8 cellular contexts compared by ENCODE assay signal in the genomic region with DNA sequence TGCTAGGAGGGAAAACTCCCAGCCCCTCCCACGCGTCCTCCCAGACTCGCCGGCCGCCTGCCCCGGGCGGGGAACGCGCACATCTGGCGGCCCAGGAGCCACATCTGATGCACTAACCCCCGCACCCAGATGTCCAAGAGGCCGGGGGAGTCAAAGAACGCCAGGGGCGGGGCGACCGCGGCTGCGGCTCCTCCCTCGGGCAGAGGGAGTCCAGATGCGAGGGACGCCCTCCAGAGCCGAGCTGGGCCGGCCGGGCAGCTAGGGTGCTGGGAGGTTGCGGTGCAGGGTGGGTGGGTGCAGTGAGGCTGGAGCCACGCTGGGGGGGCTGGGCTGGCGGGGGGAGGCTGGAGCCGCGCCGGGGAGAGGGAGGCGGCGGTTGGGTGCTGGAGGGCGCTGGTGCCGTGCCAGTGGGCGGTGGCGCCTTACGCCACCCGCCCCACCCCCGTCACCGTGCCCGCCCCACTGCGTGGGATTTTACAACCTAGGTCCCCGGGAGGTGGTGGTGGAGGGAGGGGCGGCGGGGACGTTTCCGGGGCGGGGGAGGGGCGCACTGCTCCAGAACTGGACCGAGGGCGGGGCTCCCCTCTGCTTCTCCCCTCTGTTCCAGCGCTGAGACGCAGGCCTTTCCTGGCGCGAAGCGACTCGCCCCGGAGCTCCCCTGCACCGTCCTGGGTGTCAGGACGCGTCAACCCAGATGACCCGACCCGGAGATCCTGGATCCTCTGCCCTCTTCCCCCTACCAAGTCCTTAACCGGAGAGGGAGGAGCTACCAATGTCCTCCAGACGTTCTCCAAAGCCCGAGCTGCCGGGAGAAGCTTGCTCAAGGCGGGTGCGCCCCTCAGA.
DNase-seq lines count a peak whose midpoint lies in the region; ATAC-seq and TF ChIP-seq lines count a peak whose summit lies in the region.

No MANE protein-coding gene starts in this region.

- H3K4me3 ChIP-seq in HUES48 (ENCODE audit: low read depth, low read length) (peak overlapping the region; percentile 80), esophagus muscularis mucosa (peak overlapping the region; percentile 63 to 76 (median 69))

- peak overlapping the region; percentile 92 for H3K4me3 Mint-ChIP-seq in activated T-cell treated with anti-CD3 and anti-CD28 coated beads, Interleukin-2, amount 50 U/mL, for 4 hours

- 0% methylated on average over 24 of the region's 69 CpGs for WGBS in esophagus muscularis mucosa

- TF ChIP-seq CTCF in esophagus muscularis mucosa (IDR thresholded peaks at IDR 0.05), result no peak

- no peak for TF ChIP-seq EP300 in esophagus muscularis mucosa (IDR thresholded peaks at IDR 0.05)

- DNase-seq in DMS 273 treated with DMSO at 0.1 percent for 48 hours (lab: John Stamatoyannopoulos, UW) (peak; percentile 69), OCI-M1 (lab: John Stamatoyannopoulos, UW) (peak; percentile 98), esophagus muscularis mucosa (ENCODE audit: extremely low spot score) (peak; percentile 96), myocyte (ENCODE audit: low read depth) (peak; percentile 88)
- DNase-seq in activated T-cell treated with anti-CD3 and anti-CD28 coated beads, Interleukin-2, amount 50 U/mL, for 4 hours, result peak; percentile 78
- DNase-seq in stimulated activated CD8-positive, alpha-beta memory T cell treated with anti-CD3 and anti-CD28 coated beads, Interleukin-7, amount 100 ng/mL, for 24 hours (ENCODE audit: low read depth), result peak; percentile 50

- H3K27ac ChIP-seq in HUES48 (ENCODE audit: low read depth, low read length), result peak overlapping the region; percentile 100
- H3K27ac ChIP-seq in esophagus muscularis mucosa (replicated peaks in 1 of 4), result peak overlapping the region; percentile 95 to 99 (median 96)

- H3K9me3 ChIP-seq in HUES48 (ENCODE audit: control insufficient read depth, insufficient read depth, low read length), result no peaks in the 10 kb centered on the region
- no peaks in the 10 kb centered on the region for H3K9me3 ChIP-seq in esophagus muscularis mucosa

- no peaks in the 10 kb centered on the region for H3K9me3 Mint-ChIP-seq in activated T-cell treated with anti-CD3 and anti-CD28 coated beads, Interleukin-2, amount 50 U/mL, for 4 hours

- no peaks in the 10 kb centered on the region for H3K27me3 Mint-ChIP-seq in activated T-cell treated with anti-CD3 and anti-CD28 coated beads, Interleukin-2, amount 50 U/mL, for 4 hours (ENCODE audit: low read depth)

- H3K4me1 ChIP-seq in HUES48 (ENCODE audit: control insufficient read depth, insufficient read depth, low read length), result peaks cover 29% of the 10 kb centered on the region
- peaks cover 29 to 37% (median 35%) of the 10 kb centered on the region in 4 donors for H3K4me1 ChIP-seq in esophagus muscularis mucosa

- TF ChIP-seq POLR2A in esophagus muscularis mucosa (IDR thresholded peaks at IDR 0.05; ENCODE audit: low read depth), result peak; percentile 22

- peak; percentile 53 for ATAC-seq in GM21447 (IDR thresholded peaks at IDR 0.05; ENCODE audit: unreplicated experiment)
- ATAC-seq in activated T-cell treated with anti-CD3 and anti-CD28 coated beads, Interleukin-2, amount 50 U/mL, for 4 hours, result peak; percentile 64 to 68

- intact Hi-C loops in esophagus muscularis mucosa (cut with DNase I), result loop anchor here (2.0 to 5.0 kb wide), 3 partner anchors 67 to 463 kb away; no protein-coding TSS in a partner anchor

- H3K4me1 Mint-ChIP-seq in activated T-cell treated with anti-CD3 and anti-CD28 coated beads, Interleukin-2, amount 50 U/mL, for 4 hours (ENCODE audit: low read depth), result peaks cover 29% of the 10 kb centered on the region

- no peaks in the 10 kb centered on the region for H3K27me3 ChIP-seq in HUES48 (ENCODE audit: control insufficient read depth, insufficient read depth, low read length)
- H3K27me3 ChIP-seq in esophagus muscularis mucosa, result no peaks in the 10 kb centered on the region

- H3K36me3 ChIP-seq in HUES48 (ENCODE audit: control insufficient read depth, insufficient read depth, low read length), result no peaks in the 10 kb centered on the region
- H3K36me3 ChIP-seq in esophagus muscularis mucosa, result no peaks in the 10 kb centered on the region

- no peaks in the 10 kb centered on the region for H3K36me3 Mint-ChIP-seq in activated T-cell treated with anti-CD3 and anti-CD28 coated beads, Interleukin-2, amount 50 U/mL, for 4 hours (ENCODE audit: insufficient read depth)

- peak overlapping the region; percentile 92 for H3K9ac ChIP-seq in HUES48 (ENCODE audit: low read depth, low read length)

Comparison
In these comparisons a context has a peak if more than half of its experiments do, and no peak if none do; other contexts are left out.
1. Peak in every context shown above with its lines: DNase-seq, ATAC-seq, H3K4me3 ChIP-seq and H3K27ac ChIP-seq.